ENCODE assay signal across 1 cellular context in the genomic region with DNA sequence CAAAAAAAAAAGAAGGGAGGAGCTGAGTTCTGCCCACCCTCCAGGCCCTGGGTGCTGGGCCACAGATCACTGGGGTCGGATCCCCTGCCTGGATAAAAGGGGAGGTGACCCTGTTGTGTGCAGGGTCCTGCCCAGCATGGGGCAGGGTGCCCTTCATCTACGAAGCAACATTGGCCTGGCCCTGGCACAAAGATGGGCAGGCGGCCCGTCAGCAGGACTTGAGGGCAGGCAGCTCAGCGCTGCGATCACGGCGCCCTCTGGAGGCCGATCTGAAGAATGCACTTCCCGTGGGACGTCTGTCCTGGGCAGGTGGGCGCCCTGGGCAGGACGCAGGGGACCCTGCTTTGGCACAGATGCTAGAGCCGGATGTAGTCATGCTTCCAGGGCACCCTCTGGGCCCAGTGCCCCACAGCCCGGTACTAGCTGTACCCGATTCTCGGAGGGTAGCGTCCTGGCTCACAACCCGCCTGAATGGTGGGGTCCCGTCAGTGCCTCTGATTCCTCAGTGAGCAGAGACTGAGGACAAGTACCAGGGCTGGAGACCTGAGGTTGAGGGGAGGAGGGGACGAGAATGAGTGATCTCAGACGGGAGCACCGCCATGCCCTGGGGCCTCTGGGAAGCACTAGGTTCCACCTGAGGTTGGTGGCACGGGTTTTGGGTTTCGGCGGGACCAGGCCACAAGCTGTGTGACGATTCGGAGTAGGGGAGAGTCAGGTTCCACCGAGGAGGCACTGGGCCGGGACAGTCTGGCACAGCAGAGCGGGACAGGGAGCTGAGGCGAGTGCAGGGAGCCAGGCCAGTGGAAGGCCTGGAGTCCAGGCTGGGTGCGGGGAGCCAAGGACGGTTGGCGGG.
TF ChIP-seq lines count a peak whose summit lies in the region.

No MANE protein-coding gene starts in this region.

TF ChIP-seq in H1, 55 proteins besides CTCF, POLR2A, EP300 and RAD21:
- TF ChIP-seq ASH2L (IDR thresholded peaks at IDR 0.05; ENCODE audit: low read length) (no peak), TAF7 (optimal IDR thresholded peaks at IDR 0.05; ENCODE audit: borderline replicate concordance, low read depth, low read length) (no peak), SIN3A (conservative IDR thresholded peaks at IDR 0.05 in 1 of 2, IDR thresholded peaks at IDR 0.05 in 1 of 2; ENCODE audit: low read depth in 1 of 2, low read length in 2 of 2) (no peak), RFX5 (IDR thresholded peaks at IDR 0.05; ENCODE audit: borderline replicate concordance, low read depth, low read length) (no peak), BACH1 (IDR thresholded peaks at IDR 0.05; ENCODE audit: low read length) (no peak), JUN (IDR thresholded peaks at IDR 0.05; ENCODE audit: low read depth, low read length) (no peak), GABPA (IDR thresholded peaks at IDR 0.05; ENCODE audit: borderline replicate concordance, insufficient read depth, low read length) (peak; percentile 53; the same call in 1 of the 2 replicates), NRF1 (IDR thresholded peaks at IDR 0.05; ENCODE audit: low read depth, low read length) (no peak), TEAD4 (IDR thresholded peaks at IDR 0.05; ENCODE audit: low read depth, low read length) (peak; percentile 46; the same call in 1 of the 2 replicates), CBX8 (IDR thresholded peaks at IDR 0.05; ENCODE audit: borderline replicate concordance, low read depth, low read length) (no peak), KDM5A (IDR thresholded peaks at IDR 0.05; ENCODE audit: low read length) (no peak), KDM1A (IDR thresholded peaks at IDR 0.05; ENCODE audit: borderline replicate concordance, low read length) (no peak), TBP (IDR thresholded peaks at IDR 0.05; ENCODE audit: low read depth, low read length) (no peak), CREB1 (IDR thresholded peaks at IDR 0.05) (peak; percentile 36; the same call in 1 of the 2 replicates), RXRA (IDR thresholded peaks at IDR 0.05; ENCODE audit: insufficient read depth, low read depth, low read length) (no peak)
- TF ChIP-seq, protein P1, sequence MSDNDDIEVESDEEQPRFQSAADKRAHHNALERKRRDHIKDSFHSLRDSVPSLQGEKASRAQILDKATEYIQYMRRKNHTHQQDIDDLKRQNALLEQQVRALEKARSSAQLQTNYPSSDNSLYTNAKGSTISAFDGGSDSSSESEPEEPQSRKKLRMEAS (IDR thresholded peaks at IDR 0.05): peak; percentile 69
